ENCODE assay signal across 24 cellular contexts in the genomic region with DNA sequence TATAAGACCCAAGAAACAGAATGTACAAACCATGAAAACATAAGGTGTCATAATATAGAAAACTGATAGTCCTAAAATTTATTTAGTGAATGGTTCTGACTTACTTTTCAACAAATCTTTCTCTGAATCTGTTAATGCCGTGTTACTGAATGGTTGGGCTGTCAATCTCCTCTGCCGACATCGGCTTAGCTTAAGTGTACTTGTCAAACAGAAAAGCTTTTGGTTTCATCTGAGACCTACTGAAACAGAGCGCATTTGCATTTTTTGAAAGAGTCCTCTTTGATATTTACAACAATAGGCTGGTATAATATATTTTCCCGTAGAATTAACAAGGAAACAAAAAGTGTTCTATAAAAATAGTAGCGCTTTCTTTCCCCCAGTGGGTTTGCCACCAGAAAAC.
"Had no signal": no experiment of that assay in that cellular context is flagged by ENCODE, and none has a peak within 500 bp of the region (broad histone marks: within the 10 kb centered on the region; RNA-seq: fewer than 3 reads in every experiment).

No MANE protein-coding gene starts in this region.

- H3K27ac ChIP-seq: esophagus squamous epithelium, heart right ventricle, left lung, parathyroid adenoma, prostate gland, right atrium auricular region, testis, tibial artery had no signal

- H3K4me3 ChIP-seq: esophagus squamous epithelium, heart right ventricle, left lung, prostate gland, right atrium auricular region, testis, tibial artery had no signal

- H3K9me3 ChIP-seq: esophagus squamous epithelium, heart right ventricle, left lung, prostate gland, right atrium auricular region, testis, tibial artery had no signal

- H2AFZ ChIP-seq: parathyroid adenoma had no signal

- H3K9ac ChIP-seq: parathyroid adenoma had no signal

- H3K36me3 ChIP-seq: esophagus squamous epithelium, heart right ventricle, left lung, prostate gland, right atrium auricular region, tibial artery had no signal

- H3K79me2 ChIP-seq: parathyroid adenoma had no signal

- H3K27me3 ChIP-seq: esophagus squamous epithelium, heart right ventricle, left lung, right atrium auricular region, testis, tibial artery had no signal

- H3K4me1 ChIP-seq: esophagus squamous epithelium, heart right ventricle, left lung, parathyroid adenoma, prostate gland, right atrium auricular region, testis, tibial artery had no signal

- ATAC-seq: effector memory CD8-positive, alpha-beta T cell; heart right ventricle; left cardiac atrium; left lung; naive thymus-derived CD4-positive, alpha-beta T cell; sciatic nerve; stimulated activated effector memory CD8-positive, alpha-beta T cell treated with anti-CD3 and anti-CD28 coated beads, Interleukin-12 subunit alpha, Interleukin-12 subunit beta, amount 100 ng/mL, for 72 hours had no signal

- DNase-seq: cortex of kidney; effector memory CD8-positive, alpha-beta T cell; erythroblast; esophagus squamous epithelium; foreskin melanocyte; glutamatergic neuron; heart right ventricle; hippocampal formation; left cardiac atrium; left lung; mesenchymal stem cell; midbrain; naive thymus-derived CD4-positive, alpha-beta T cell; stimulated activated CD4-positive, alpha-beta T cell treated with anti-CD3 and anti-CD28 coated beads, Interleukin-2, amount 100 ng/mL, for 24 hours; stimulated activated CD4-positive, alpha-beta T cell treated with anti-CD3 and anti-CD28 coated beads, Interleukin-4, amount 100 ng/mL, for 24 hours; stimulated activated naive CD4-positive, alpha-beta T cell treated with Interleukin-2 at 50 U/mL for 16 hours; substantia nigra; testis; tibial artery had no signal
